In the genomic region with DNA sequence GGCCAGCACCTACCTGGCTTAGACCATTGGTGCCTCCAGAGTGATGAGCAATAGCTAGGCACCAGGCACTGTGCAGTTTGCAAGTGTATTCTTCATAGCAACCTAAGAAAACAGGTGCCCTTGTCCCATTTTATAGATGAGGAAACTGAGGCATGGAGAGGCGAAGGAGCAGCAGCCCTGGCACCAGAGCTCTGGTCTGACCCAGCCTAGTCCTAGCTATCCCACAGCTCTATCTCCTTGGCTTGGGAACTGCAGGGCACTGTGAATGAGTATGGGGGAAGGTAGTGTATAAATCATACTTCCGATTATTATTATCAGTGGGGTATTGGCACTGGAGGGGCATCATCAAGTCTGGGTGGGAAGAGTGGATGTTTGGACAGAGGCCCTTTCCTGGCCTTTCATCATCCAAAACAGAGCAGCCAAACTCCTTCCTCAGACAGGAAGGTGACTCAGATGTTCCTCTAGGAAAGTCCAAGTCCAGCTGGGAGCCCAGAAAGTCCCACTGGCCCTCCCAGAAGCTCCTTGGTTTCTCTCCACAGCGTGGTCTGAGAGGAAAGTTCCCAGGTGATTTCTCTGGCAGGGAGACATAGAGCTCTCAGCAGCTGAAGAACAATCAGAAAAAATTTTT, we compare ENCODE assay signal across 2 cellular contexts.
A peak's percentile ranks its signal among the peaks of the same experiment; 100 is the strongest.
TF ChIP-seq lines count a peak whose summit lies in the region.

No MANE protein-coding gene starts in this region.

TF ChIP-seq in HEK293, 187 proteins besides CTCF, POLR2A, EP300 and RAD21:
- TF ChIP-seq ZNF518A (tag by site-specific recombination; conservative IDR thresholded peaks at IDR 0.05; ENCODE audit: low read depth) (no peak), PRDM1 (tag by site-specific recombination; IDR thresholded peaks at IDR 0.05) (peak; percentile 28; the same call in 1 of the 2 replicates), ZNF2 (tag by site-specific recombination; IDR thresholded peaks at IDR 0.05) (no peak), ZNF837 (tag by site-specific recombination; IDR thresholded peaks at IDR 0.05) (no peak), ZNF776 (tag by site-specific recombination; IDR thresholded peaks at IDR 0.05; ENCODE audit: borderline replicate concordance) (no peak)
- TF ChIP-seq, protein P1, sequence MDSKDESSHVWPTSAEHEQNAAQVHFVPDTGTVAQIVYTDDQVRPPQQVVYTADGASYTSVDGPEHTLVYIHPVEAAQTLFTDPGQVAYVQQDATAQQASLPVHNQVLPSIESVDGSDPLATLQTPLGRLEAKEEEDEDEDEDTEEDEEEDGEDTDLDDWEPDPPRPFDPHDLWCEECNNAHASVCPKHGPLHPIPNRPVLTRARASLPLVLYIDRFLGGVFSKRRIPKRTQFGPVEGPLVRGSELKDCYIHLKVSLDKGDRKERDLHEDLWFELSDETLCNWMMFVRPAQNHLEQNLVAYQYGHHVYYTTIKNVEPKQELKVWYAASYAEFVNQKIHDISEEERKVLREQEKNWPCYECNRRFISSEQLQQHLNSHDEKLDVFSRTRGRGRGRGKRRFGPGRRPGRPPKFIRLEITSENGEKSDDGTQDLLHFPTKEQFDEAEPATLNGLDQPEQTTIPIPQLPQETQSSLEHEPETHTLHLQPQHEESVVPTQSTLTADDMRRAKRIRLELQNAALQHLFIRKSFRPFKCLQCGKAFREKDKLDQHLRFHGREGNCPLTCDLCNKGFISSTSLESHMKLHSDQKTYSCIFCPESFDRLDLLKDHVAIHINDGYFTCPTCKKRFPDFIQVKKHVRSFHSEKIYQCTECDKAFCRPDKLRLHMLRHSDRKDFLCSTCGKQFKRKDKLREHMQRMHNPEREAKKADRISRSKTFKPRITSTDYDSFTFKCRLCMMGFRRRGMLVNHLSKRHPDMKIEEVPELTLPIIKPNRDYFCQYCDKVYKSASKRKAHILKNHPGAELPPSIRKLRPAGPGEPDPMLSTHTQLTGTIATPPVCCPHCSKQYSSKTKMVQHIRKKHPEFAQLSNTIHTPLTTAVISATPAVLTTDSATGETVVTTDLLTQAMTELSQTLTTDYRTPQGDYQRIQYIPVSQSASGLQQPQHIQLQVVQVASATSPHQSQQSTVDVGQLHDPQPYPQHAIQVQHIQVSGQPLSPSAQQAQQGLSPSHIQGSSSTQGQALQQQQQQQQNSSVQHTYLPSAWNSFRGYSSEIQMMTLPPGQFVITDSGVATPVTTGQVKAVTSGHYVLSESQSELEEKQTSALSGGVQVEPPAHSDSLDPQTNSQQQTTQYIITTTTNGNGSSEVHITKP (tag by site-specific recombination; IDR thresholded peaks at IDR 0.05) = 0 out of 2 replicates have a peak, but pooled peaks have one; percentile 25

TF ChIP-seq in K562, 482 proteins besides CTCF, POLR2A, EP300 and RAD21:
- TF ChIP-seq ELF2 (CRISPR knock-in tag; IDR thresholded peaks at IDR 0.05) (no peak), JUN (IDR thresholded peaks at IDR 0.05; ENCODE audit: borderline replicate concordance, low read depth, low read length) (peak; percentile 70), JUN (CRISPR knock-in tag; IDR thresholded peaks at IDR 0.05; ENCODE audit: borderline replicate concordance) (no peak), RBM25 (IDR thresholded peaks at IDR 0.05; ENCODE audit: low read depth, low read length, severe bottlenecking) (peak; percentile 2), HIVEP1 (CRISPR knock-in tag; IDR thresholded peaks at IDR 0.05) (no peak), FOXA1 (IDR thresholded peaks at IDR 0.05; ENCODE audit: borderline replicate concordance) (no peak), JUND (IDR thresholded peaks at IDR 0.05; ENCODE audit: borderline replicate concordance, low read depth, low read length) (peak; percentile 62; the same call in 1 of the 2 replicates), JUND (tag; IDR thresholded peaks at IDR 0.05; ENCODE audit: borderline replicate concordance, low read depth, low read length) (no peak), KAT7 (CRISPR knock-in tag; IDR thresholded peaks at IDR 0.05; ENCODE audit: borderline replicate concordance) (no peak), ZBTB7A (IDR thresholded peaks at IDR 0.05; ENCODE audit: borderline replicate concordance, control insufficient read depth, low read depth, low read length) (no peak), GABPA (tag; conservative IDR thresholded peaks at IDR 0.05; ENCODE audit: low read depth) (peak; percentile 53), DIDO1 (tag; IDR thresholded peaks at IDR 0.05; ENCODE audit: low read depth) (no peak), TARDBP (IDR thresholded peaks at IDR 0.05) (no peak), ZNF41 (CRISPR knock-in tag; conservative IDR thresholded peaks at IDR 0.05) (no peak), ZNF584 (CRISPR knock-in tag; IDR thresholded peaks at IDR 0.05; ENCODE audit: low read depth) (peak; percentile 61; the same call in 1 of the 2 replicates), TAF1 (IDR thresholded peaks at IDR 0.05; ENCODE audit: control insufficient read depth, extremely low read depth, insufficient read depth, low read length, severe bottlenecking) (no peak), CSDE1 (IDR thresholded peaks at IDR 0.05) (no peak), ZNF589 (CRISPR knock-in tag; IDR thresholded peaks at IDR 0.05; ENCODE audit: low read depth) (0 out of 2 replicates have a peak, but pooled peaks have one; percentile 19), FOSL1 (tag; conservative IDR thresholded peaks at IDR 0.05) (peak; percentile 87), BRCA1 (IDR thresholded peaks at IDR 0.05) (no peak), BRCA1 (CRISPR knock-in tag; IDR thresholded peaks at IDR 0.05) (no peak), ZNF280A (IDR thresholded peaks at IDR 0.05; ENCODE audit: low read depth, partially characterized antibody) (no peak), JUNB (CRISPR knock-in tag; conservative IDR thresholded peaks at IDR 0.05) (no peak), CEBPG (CRISPR knock-in tag; IDR thresholded peaks at IDR 0.05) (no peak), CEBPG (tag; conservative IDR thresholded peaks at IDR 0.05 in 1 of 2, IDR thresholded peaks at IDR 0.05 in 1 of 2) (peak in 1 of 2 experiments; percentile 94; a peak in 2 of 4 replicates), ATF3 (IDR thresholded peaks at IDR 0.05) (peak; percentile 63; the same call in 1 of the 2 replicates), ATF3 (CRISPR knock-in tag; conservative IDR thresholded peaks at IDR 0.05) (no peak), FOXP1 (CRISPR knock-in tag; IDR thresholded peaks at IDR 0.05) (no peak), ZSCAN32 (CRISPR knock-in tag; IDR thresholded peaks at IDR 0.05) (no peak), ZNF436 (CRISPR knock-in tag; IDR thresholded peaks at IDR 0.05) (no peak), COPS2 (conservative IDR thresholded peaks at IDR 0.05) (no peak)
- TF ChIP-seq, protein P2, sequence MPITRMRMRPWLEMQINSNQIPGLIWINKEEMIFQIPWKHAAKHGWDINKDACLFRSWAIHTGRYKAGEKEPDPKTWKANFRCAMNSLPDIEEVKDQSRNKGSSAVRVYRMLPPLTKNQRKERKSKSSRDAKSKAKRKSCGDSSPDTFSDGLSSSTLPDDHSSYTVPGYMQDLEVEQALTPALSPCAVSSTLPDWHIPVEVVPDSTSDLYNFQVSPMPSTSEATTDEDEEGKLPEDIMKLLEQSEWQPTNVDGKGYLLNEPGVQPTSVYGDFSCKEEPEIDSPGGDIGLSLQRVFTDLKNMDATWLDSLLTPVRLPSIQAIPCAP (CRISPR knock-in tag; IDR thresholded peaks at IDR 0.05; ENCODE audit: borderline replicate concordance) = no peak
- TF ChIP-seq, protein P3, sequence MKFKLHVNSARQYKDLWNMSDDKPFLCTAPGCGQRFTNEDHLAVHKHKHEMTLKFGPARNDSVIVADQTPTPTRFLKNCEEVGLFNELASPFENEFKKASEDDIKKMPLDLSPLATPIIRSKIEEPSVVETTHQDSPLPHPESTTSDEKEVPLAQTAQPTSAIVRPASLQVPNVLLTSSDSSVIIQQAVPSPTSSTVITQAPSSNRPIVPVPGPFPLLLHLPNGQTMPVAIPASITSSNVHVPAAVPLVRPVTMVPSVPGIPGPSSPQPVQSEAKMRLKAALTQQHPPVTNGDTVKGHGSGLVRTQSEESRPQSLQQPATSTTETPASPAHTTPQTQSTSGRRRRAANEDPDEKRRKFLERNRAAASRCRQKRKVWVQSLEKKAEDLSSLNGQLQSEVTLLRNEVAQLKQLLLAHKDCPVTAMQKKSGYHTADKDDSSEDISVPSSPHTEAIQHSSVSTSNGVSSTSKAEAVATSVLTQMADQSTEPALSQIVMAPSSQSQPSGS (CRISPR knock-in tag; IDR thresholded peaks at IDR 0.05) = no peak
- TF ChIP-seq, protein P4, sequence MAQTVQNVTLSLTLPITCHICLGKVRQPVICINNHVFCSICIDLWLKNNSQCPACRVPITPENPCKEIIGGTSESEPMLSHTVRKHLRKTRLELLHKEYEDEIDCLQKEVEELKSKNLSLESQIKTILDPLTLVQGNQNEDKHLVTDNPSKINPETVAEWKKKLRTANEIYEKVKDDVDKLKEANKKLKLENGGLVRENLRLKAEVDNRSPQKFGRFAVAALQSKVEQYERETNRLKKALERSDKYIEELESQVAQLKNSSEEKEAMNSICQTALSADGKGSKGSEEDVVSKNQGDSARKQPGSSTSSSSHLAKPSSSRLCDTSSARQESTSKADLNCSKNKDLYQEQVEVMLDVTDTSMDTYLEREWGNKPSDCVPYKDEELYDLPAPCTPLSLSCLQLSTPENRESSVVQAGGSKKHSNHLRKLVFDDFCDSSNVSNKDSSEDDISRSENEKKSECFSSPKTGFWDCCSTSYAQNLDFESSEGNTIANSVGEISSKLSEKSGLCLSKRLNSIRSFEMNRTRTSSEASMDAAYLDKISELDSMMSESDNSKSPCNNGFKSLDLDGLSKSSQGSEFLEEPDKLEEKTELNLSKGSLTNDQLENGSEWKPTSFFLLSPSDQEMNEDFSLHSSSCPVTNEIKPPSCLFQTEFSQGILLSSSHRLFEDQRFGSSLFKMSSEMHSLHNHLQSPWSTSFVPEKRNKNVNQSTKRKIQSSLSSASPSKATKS (CRISPR knock-in tag; IDR thresholded peaks at IDR 0.05) = no peak
- TF ChIP-seq, protein P5, sequence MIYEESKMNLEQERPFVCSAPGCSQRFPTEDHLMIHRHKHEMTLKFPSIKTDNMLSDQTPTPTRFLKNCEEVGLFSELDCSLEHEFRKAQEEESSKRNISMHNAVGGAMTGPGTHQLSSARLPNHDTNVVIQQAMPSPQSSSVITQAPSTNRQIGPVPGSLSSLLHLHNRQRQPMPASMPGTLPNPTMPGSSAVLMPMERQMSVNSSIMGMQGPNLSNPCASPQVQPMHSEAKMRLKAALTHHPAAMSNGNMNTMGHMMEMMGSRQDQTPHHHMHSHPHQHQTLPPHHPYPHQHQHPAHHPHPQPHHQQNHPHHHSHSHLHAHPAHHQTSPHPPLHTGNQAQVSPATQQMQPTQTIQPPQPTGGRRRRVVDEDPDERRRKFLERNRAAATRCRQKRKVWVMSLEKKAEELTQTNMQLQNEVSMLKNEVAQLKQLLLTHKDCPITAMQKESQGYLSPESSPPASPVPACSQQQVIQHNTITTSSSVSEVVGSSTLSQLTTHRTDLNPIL (CRISPR knock-in tag; IDR thresholded peaks at IDR 0.05) = no peak
